ENCODE assay signal across 12 cellular contexts in genomic region chr10:116608683-116609594, GRCh38. TPM values are rescaled to one million over a fixed set of nuclear protein-coding genes. Genes with fewer than 3 reads are reported as not detected.
DNase-seq lines count a peak whose midpoint lies in the region; ATAC-seq and TF ChIP-seq lines count a peak whose summit lies in the region.
"Had no signal": no experiment of that assay in that cellular context is flagged by ENCODE, and none has a peak within 500 bp of the region (broad histone marks: within the 10 kb centered on the region; RNA-seq: fewer than 3 reads in every experiment).

No MANE protein-coding gene starts in this region.

- ATAC-seq in heart left ventricle (peak in 1 of 4 donors; percentile 34), HG03039 (IDR thresholded peaks at IDR 0.05; ENCODE audit: unreplicated experiment) (no peak), HG02610 (IDR thresholded peaks at IDR 0.05; ENCODE audit: unreplicated experiment) (no peak), left lobe of liver (no peak)

- no peak overlapping the region for H3K27ac Mint-ChIP-seq in nephron
- H3K27ac Mint-ChIP-seq: activated naive CD4-positive, alpha-beta T cell treated with anti-CD3 and anti-CD28 coated beads, Interleukin-2, amount 50 U/mL, for 72 hours; immature natural killer cell had no signal

- intact Hi-C loops in A673 (cut with micrococcal nuclease; ENCODE audit: unreplicated experiment) (no loop called here), heart left ventricle (cut with DNase I) (no loop called here)

- H3K4me3 ChIP-seq in A673 (ENCODE audit: low read depth, low read length, poor library complexity, severe bottlenecking) (peak overlapping the region; percentile 39), heart left ventricle (peak overlapping the region in 10 of 12 donors; percentile 11 to 41 (median 34)), SJCRH30 (no peak overlapping the region)
- H3K4me3 ChIP-seq: uterus had no signal

- H3K27me3 Mint-ChIP-seq in nephron (ENCODE audit: low read depth): peaks cover 14% of the 10 kb centered on the region

- H3K36me3 Mint-ChIP-seq in nephron (ENCODE audit: low read depth): no peaks in the 10 kb centered on the region
- H3K36me3 Mint-ChIP-seq: immature natural killer cell had no signal

- H3K4me3 Mint-ChIP-seq in nephron: peak overlapping the region; percentile 64 to 76 (median 72)
- H3K4me3 Mint-ChIP-seq: immature natural killer cell had no signal

- WGBS in heart left ventricle, 4 donors: 28 to 50% (median 39%) methylated on average over 28 to 41 of the region's 41 CpGs

- no peak overlapping the region for H3K27ac ChIP-seq in A673 (ENCODE audit: low read depth, low read length, poor library complexity, severe bottlenecking)
- H3K27ac ChIP-seq in heart left ventricle: no peak overlapping the region
- H3K27ac ChIP-seq in SJCRH30: no peak overlapping the region
- H3K27ac ChIP-seq: uterus had no signal

- no peak for DNase-seq in A673 (ENCODE audit: low spot score)
- DNase-seq in RKO (ENCODE audit: low spot score): peak; percentile 5
- no peak for DNase-seq in heart left ventricle
- no peak for DNase-seq in SJCRH30
- DNase-seq in left lobe of liver (ENCODE audit: low spot score): no peak
- DNase-seq: effector CD8-positive, alpha-beta T cell; immature natural killer cell; uterus had no signal

- H3K36me3 ChIP-seq in A673 (ENCODE audit: insufficient read depth, low read length, poor library complexity, severe bottlenecking) (no peaks in the 10 kb centered on the region), heart left ventricle (no peaks in the 10 kb centered on the region), SJCRH30 (no peaks in the 10 kb centered on the region)
- H3K36me3 ChIP-seq: uterus had no signal

- H3K27me3 ChIP-seq in A673 (replicated peaks; ENCODE audit: insufficient read depth, low read depth, low read length, poor library complexity) (no peaks in the 10 kb centered on the region), heart left ventricle (peaks cover 0 to 22% (median 4%) of the 10 kb centered on the region in 9 donors), SJCRH30 (no peaks in the 10 kb centered on the region)
- H3K27me3 ChIP-seq: uterus had no signal

- TF ChIP-seq POLR2A in heart left ventricle (IDR thresholded peaks at IDR 0.05): no peak

- POLR2A ChIA-PET in A673 (lab: Charles Lee; ENCODE audit: low non-redundant PET): no interaction called here

- no TSS peak for BruUV-seq in A673 (replicated peaks; lab: Mats Ljungman, UMichigan)

- no peak for TF ChIP-seq CTCF in A673 (conservative IDR thresholded peaks at IDR 0.05; ENCODE audit: low read depth, low read length)
- TF ChIP-seq CTCF in heart left ventricle (IDR thresholded peaks at IDR 0.05): no peak
- TF ChIP-seq CTCF in nephron (IDR thresholded peaks at IDR 0.05; ENCODE audit: unreplicated experiment in 3 of 3): no peak

- H3K4me1 Mint-ChIP-seq in nephron: no peaks in the 10 kb centered on the region
- H3K4me1 Mint-ChIP-seq: immature natural killer cell had no signal

- H3K9me3 ChIP-seq in A673 (ENCODE audit: low read depth, low read length, poor library complexity, severe bottlenecking) (no peaks in the 10 kb centered on the region), heart left ventricle (peaks cover 0 to 3% (median 0%) of the 10 kb centered on the region in 12 donors), SJCRH30 (replicated peaks) (no peaks in the 10 kb centered on the region)
- H3K9me3 ChIP-seq: uterus had no signal

- peaks cover 2% of the 10 kb centered on the region for H3K9me3 Mint-ChIP-seq in nephron
- H3K9me3 Mint-ChIP-seq: activated naive CD4-positive, alpha-beta T cell treated with anti-CD3 and anti-CD28 coated beads, Interleukin-2, amount 50 U/mL, for 72 hours had no signal

- CTCF ChIA-PET in A673 (lab: Charles Lee): no interaction called here

- H3K4me1 ChIP-seq in A673 (ENCODE audit: insufficient read depth, low read length, poor library complexity, severe bottlenecking) (no peaks in the 10 kb centered on the region), heart left ventricle (peaks cover 0 to 7% (median 0%) of the 10 kb centered on the region in 12 donors), SJCRH30 (no peaks in the 10 kb centered on the region)
- H3K4me1 ChIP-seq: uterus had no signal

RNA-seq across cellular contexts. Expression of gene PNLIPRP2, which starts 11.8 kb away (rescaled TPM):
- not detected in 2 replicates for total RNA-seq in A673 (2021)
- total RNA-seq in heart left ventricle: under 1 TPM in 1 of 9 donors, not detected in 8; 0.27 TPM
- under 1 TPM in 1 of 2 donors, not detected in 1; 0.04 TPM for polyA plus RNA-seq in heart left ventricle
- total RNA-seq in SJCRH30 (2014; rRNA removed; shearing (Covaris generic)): not detected in 2 replicates
- total RNA-seq in left lobe of liver: 0.88 TPM
- total RNA-seq: activated naive CD4-positive, alpha-beta T cell treated with anti-CD3 and anti-CD28 coated beads, Interleukin-2, amount 50 U/mL, for 72 hours; uterus had no signal
- polyA plus RNA-seq: immature natural killer cell had no signal

RNA-seq across cellular contexts. Expression of gene PNLIPRP1, which starts 18.2 kb away (rescaled TPM):
- total RNA-seq in A673 (2021) (not detected in 2 replicates), heart left ventricle (1 to 10 TPM in 1 of 9 donors, under 1 TPM in 3, not detected in 5; 0.52 to 1.5 (median 0.67) TPM), left lobe of liver (2.5 TPM)
- under 1 TPM in 1 of 2 donors, not detected in 1; 0.08 TPM for polyA plus RNA-seq in heart left ventricle
- not detected in 2 replicates for total RNA-seq in SJCRH30 (2014; rRNA removed; shearing (Covaris generic))
- total RNA-seq: activated naive CD4-positive, alpha-beta T cell treated with anti-CD3 and anti-CD28 coated beads, Interleukin-2, amount 50 U/mL, for 72 hours; uterus had no signal
- polyA plus RNA-seq: immature natural killer cell had no signal
